Comparison of ENCODE assay signal across 1 cellular context in the genomic region with DNA sequence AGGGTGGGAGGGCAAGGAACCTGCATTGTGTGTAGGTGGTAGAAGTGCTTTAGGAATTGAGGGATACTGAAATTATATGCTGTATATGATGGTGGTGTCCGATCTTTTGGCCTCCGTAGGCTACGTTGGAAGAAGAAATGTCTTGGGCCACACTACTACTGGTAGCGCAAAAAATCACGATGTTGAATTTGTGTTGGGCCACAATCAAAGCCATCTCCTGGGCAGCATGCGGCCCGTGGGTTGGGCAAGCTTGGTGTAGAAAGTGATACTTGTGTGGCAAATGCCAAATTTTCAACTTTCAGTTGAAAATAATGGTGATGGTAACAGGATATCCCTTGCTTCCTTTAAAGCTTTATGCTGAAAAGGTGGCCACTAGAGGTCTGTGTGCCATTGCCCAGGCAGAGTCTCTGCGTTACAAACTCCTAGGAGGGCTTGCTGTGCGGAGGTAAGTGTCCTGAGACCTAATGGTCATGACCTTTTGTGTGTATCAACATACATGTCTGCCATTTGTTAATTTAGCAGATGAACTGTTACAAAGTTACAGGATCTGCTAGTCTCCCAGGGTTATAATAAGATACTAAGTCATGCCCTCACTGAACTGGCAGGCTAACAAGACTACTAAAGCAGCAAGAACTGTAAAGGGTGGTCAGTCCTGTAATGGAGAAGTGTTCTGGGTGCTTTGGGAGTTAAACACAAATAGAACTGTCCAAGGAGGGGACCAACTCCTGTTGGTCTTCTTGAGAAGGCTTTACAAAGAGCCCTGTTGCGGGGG.
A peak's percentile ranks its signal among the peaks of the same experiment; 100 is the strongest.
TF ChIP-seq lines count a peak whose summit lies in the region.

No MANE protein-coding gene starts in this region.

TF ChIP-seq in H1, 55 proteins besides CTCF, POLR2A, EP300 and RAD21:
- TF ChIP-seq POLR2AphosphoS5 (IDR thresholded peaks at IDR 0.05; ENCODE audit: low read depth, low read length) (peak; percentile 69), CTBP2 (IDR thresholded peaks at IDR 0.05; ENCODE audit: borderline replicate concordance, insufficient read depth, insufficient read length, low read length) (no peak), HDAC2 (IDR thresholded peaks at IDR 0.05; ENCODE audit: borderline replicate concordance in 1 of 2, low read depth in 2 of 2, low read length in 2 of 2) (no peak), TCF12 (IDR thresholded peaks at IDR 0.05; ENCODE audit: low read depth, low read length) (no peak), TAF1 (IDR thresholded peaks at IDR 0.05; ENCODE audit: low read depth, low read length) (no peak)
